In genomic region chr1:11736746-11737639, GRCh38 we compare ENCODE assay signal across 8 cellular contexts. TPM values are rescaled to one million over a fixed set of nuclear protein-coding genes. Genes with fewer than 3 reads are reported as not detected.
DNase-seq lines count a peak whose midpoint lies in the region; ATAC-seq and TF ChIP-seq lines count a peak whose summit lies in the region.

No MANE protein-coding gene starts in this region.

- H3K9me2 ChIP-seq in PC-3 (replicated peaks; ENCODE audit: low read length) = no peaks in the 10 kb centered on the region

- peak overlapping the region; percentile 86 for H3K27ac ChIP-seq in PC-3 (ENCODE audit: low read length)
- peak overlapping the region; percentile 39 to 96 (median 84) for H3K27ac ChIP-seq in heart left ventricle
- peak overlapping the region; percentile 61 for H3K27ac ChIP-seq in parathyroid adenoma

- TF ChIP-seq CTCF in Caco-2 (IDR thresholded peaks at IDR 0.05; ENCODE audit: insufficient read depth in 1 of 2, low read depth in 1 of 2, low read length in 1 of 2, severe bottlenecking in 1 of 2, unreplicated experiment in 1 of 2) (no peak), PC-3 (conservative IDR thresholded peaks at IDR 0.05; ENCODE audit: low read depth, low read length) (no peak), heart left ventricle (IDR thresholded peaks at IDR 0.05) (no peak), parathyroid adenoma (IDR thresholded peaks at IDR 0.05) (no peak)

- H3K9me3 ChIP-seq in Caco-2 (no peaks in the 10 kb centered on the region), PC-3 (ENCODE audit: low read length) (no peaks in the 10 kb centered on the region), heart left ventricle (no peaks in the 10 kb centered on the region), parathyroid adenoma (ENCODE audit: control insufficient read depth, low read length) (no peaks in the 10 kb centered on the region)

- H3K4me3 ChIP-seq in Caco-2 (ENCODE audit: low read depth, low read length) = peak overlapping the region; percentile 83
- H3K4me3 ChIP-seq in PC-3 (ENCODE audit: low read length) = peak overlapping the region; percentile 84
- peak overlapping the region; percentile 67 to 98 (median 84) for H3K4me3 ChIP-seq in heart left ventricle
- H3K4me3 ChIP-seq in parathyroid adenoma (ENCODE audit: low read depth, low read length) = peak overlapping the region; percentile 96

- H3K4me1 ChIP-seq in Caco-2 = peaks cover 6% of the 10 kb centered on the region
- peaks cover 9% of the 10 kb centered on the region for H3K4me1 ChIP-seq in PC-3 (ENCODE audit: insufficient read depth, low read length)
- H3K4me1 ChIP-seq in heart left ventricle = peaks cover 5 to 76% (median 21%) of the 10 kb centered on the region in 12 donors
- H3K4me1 ChIP-seq in parathyroid adenoma = no peaks in the 10 kb centered on the region

- no peaks in the 10 kb centered on the region for H3K4me1 Mint-ChIP-seq in Caco-2 (ENCODE audit: low read depth, unreplicated experiment)
- H3K4me1 Mint-ChIP-seq in activated naive CD8-positive, alpha-beta T cell treated with anti-CD3 and anti-CD28 coated beads, Interleukin-2, amount 10 ng/mL, durations not matched to agents 7 days and 5 days = peaks cover 64% of the 10 kb centered on the region

- peak overlapping the region; percentile 97 for H2AFZ ChIP-seq in PC-3 (ENCODE audit: low read length)
- peak overlapping the region; percentile 88 for H2AFZ ChIP-seq in parathyroid adenoma

- H3K27ac Mint-ChIP-seq in Caco-2 (ENCODE audit: unreplicated experiment) = peak overlapping the region; percentile 83
- peak overlapping the region; percentile 98 for H3K27ac Mint-ChIP-seq in activated naive CD8-positive, alpha-beta T cell treated with anti-CD3 and anti-CD28 coated beads, Interleukin-2, amount 10 ng/mL, durations not matched to agents 7 days and 5 days

- H4K20me1 ChIP-seq in PC-3 (ENCODE audit: low read length) = no peaks in the 10 kb centered on the region

- H3K4me3 Mint-ChIP-seq in Caco-2 (ENCODE audit: unreplicated experiment) = peak overlapping the region; percentile 96
- peak overlapping the region; percentile 99 for H3K4me3 Mint-ChIP-seq in activated naive CD8-positive, alpha-beta T cell treated with anti-CD3 and anti-CD28 coated beads, Interleukin-2, amount 10 ng/mL, durations not matched to agents 7 days and 5 days

- no peaks in the 10 kb centered on the region for H3K9me3 Mint-ChIP-seq in Caco-2 (ENCODE audit: unreplicated experiment)
- no peaks in the 10 kb centered on the region for H3K9me3 Mint-ChIP-seq in activated naive CD8-positive, alpha-beta T cell treated with anti-CD3 and anti-CD28 coated beads, Interleukin-2, amount 10 ng/mL, durations not matched to agents 7 days and 5 days

- H3F3A ChIP-seq in PC-3 (ENCODE audit: low read length, unreplicated experiment) = no peaks in the 10 kb centered on the region

- no peaks in the 10 kb centered on the region for H3K27me3 Mint-ChIP-seq in Caco-2 (ENCODE audit: insufficient read depth, unreplicated experiment)
- H3K27me3 Mint-ChIP-seq in activated naive CD8-positive, alpha-beta T cell treated with anti-CD3 and anti-CD28 coated beads, Interleukin-2, amount 10 ng/mL, durations not matched to agents 7 days and 5 days = no peaks in the 10 kb centered on the region

- peaks cover 8% of the 10 kb centered on the region for H3K36me3 Mint-ChIP-seq in Caco-2 (ENCODE audit: insufficient read depth, unreplicated experiment)
- peaks cover 28% of the 10 kb centered on the region for H3K36me3 Mint-ChIP-seq in activated naive CD8-positive, alpha-beta T cell treated with anti-CD3 and anti-CD28 coated beads, Interleukin-2, amount 10 ng/mL, durations not matched to agents 7 days and 5 days

- peaks cover 5% of the 10 kb centered on the region for H3K79me2 ChIP-seq in PC-3 (ENCODE audit: low read length)
- no peaks in the 10 kb centered on the region for H3K79me2 ChIP-seq in parathyroid adenoma

- no peak for TF ChIP-seq POLR2A in heart left ventricle (IDR thresholded peaks at IDR 0.05)

- POLR2A ChIA-PET in Caco-2 (lab: Charles Lee) (interaction anchor here (0.5 to 1.9 kb wide), 2 partner anchors 84 to 171 kb away, joined by 3 to 13 read pairs; no protein-coding TSS in a partner anchor), PC-3 (lab: Charles Lee; ENCODE audit: unreplicated experiment) (interaction anchor here (0.5 to 0.6 kb wide), 2 partner anchors 171 to 620 kb away, joined by 3 to 5 read pairs; no protein-coding TSS in a partner anchor)
- POLR2A ChIA-PET in activated naive CD8-positive, alpha-beta T cell treated with anti-CD3 and anti-CD28 coated beads, Interleukin-2, amount 10 ng/mL, durations not matched to agents 7 days and 5 days (lab: Charles Lee) = interaction anchor here (0.8 to 4.2 kb wide), 9 partner anchors 15 to 724 kb away, joined by 3 to 33 read pairs (median 5); partner anchors contain the start of genes FBXO6 and TARDBP

- DNase-seq in Caco-2 = peak; percentile 72 to 76
- DNase-seq in PC-3 = peak; percentile 75
- peak; percentile 66 for DNase-seq in activated naive CD8-positive, alpha-beta T cell treated with anti-CD3 and anti-CD28 coated beads, Interleukin-2, amount 10 ng/mL, durations not matched to agents 7 days and 5 days
- peak in 4 of 5 donors; percentile 34 to 80 (median 56) for DNase-seq in heart left ventricle
- no peak for DNase-seq in T1000 (lab: John Stamatoyannopoulos, UW)

- TSS peak; percentile 56 for BruUV-seq in Caco-2 (replicated peaks; lab: Mats Ljungman, UMichigan)
- BruUV-seq in PC-3 (replicated peaks; lab: Mats Ljungman, UMichigan) = TSS peak; percentile 52

- H3K9ac ChIP-seq in PC-3 (ENCODE audit: low read length) (peak overlapping the region; percentile 86), parathyroid adenoma (no peak overlapping the region)

- 15 to 39% (median 17%) methylated on average over 7 to 15 of the region's 15 CpGs for WGBS in heart left ventricle, 4 donors

- H3K36me3 ChIP-seq in Caco-2 (ENCODE audit: control insufficient read depth, insufficient read depth, low read length) (no peaks in the 10 kb centered on the region), PC-3 (ENCODE audit: low read depth, low read length) (no peaks in the 10 kb centered on the region), heart left ventricle (no peaks in the 10 kb centered on the region), parathyroid adenoma (ENCODE audit: control insufficient read depth, insufficient read depth, low read length) (no peaks in the 10 kb centered on the region)

- H3K4me2 ChIP-seq in PC-3 (ENCODE audit: low read length) = peak overlapping the region; percentile 86
- H3K4me2 ChIP-seq in parathyroid adenoma (ENCODE audit: low read length) = peak overlapping the region; percentile 99

- ATAC-seq in HG02610 (IDR thresholded peaks at IDR 0.05; ENCODE audit: unreplicated experiment) (peak; percentile 34), PC-3 (peak; percentile 21), heart left ventricle (peak; percentile 10 to 68 (median 51)), HG03039 (IDR thresholded peaks at IDR 0.05; ENCODE audit: unreplicated experiment) (no peak)
- ATAC-seq in activated naive CD8-positive, alpha-beta T cell treated with anti-CD3 and anti-CD28 coated beads, Interleukin-2, amount 10 ng/mL, durations not matched to agents 7 days and 5 days (ENCODE audit: low read depth) = peak; percentile 51

- intact Hi-C loops in Caco-2 (cut with micrococcal nuclease; ENCODE audit: unreplicated experiment) = loop anchor here (10.0 kb wide), 1 partner anchor 68 kb away; the partner anchor contains the start of genes CLCN6 and MTHFR
- intact Hi-C loops in PC-3 (cut with micrococcal nuclease) = loop anchor here (5.0 kb wide), 1 partner anchor 70 kb away; the partner anchor contains the start of genes CLCN6 and MTHFR
- intact Hi-C loops in heart left ventricle (cut with DNase I) = loop anchor here in 9 of 10 donors (5.0 to 10.0 kb wide), 5 partner anchors 45 to 70 kb away; partner anchors contain the start of genes CLCN6 (in 5 of the 9) and MTHFR (in 5 of the 9)

- CTCF ChIA-PET in Caco-2 (lab: Charles Lee) (interaction anchor here (0.9 to 2.0 kb wide), 4 partner anchors 12 to 73 kb away, joined by 3 to 7 read pairs (median 5); partner anchors contain the start of gene FBXO6), PC-3 (lab: Charles Lee) (interaction anchor here (0.6 kb wide), 1 partner anchor 1214 kb away, joined by 3 read pairs; no protein-coding TSS in a partner anchor)

- H3K27me3 ChIP-seq in Caco-2 (replicated peaks; ENCODE audit: control insufficient read depth, insufficient read depth, low read length) (no peaks in the 10 kb centered on the region), PC-3 (ENCODE audit: low read length) (no peaks in the 10 kb centered on the region), heart left ventricle (no peaks in the 10 kb centered on the region), parathyroid adenoma (ENCODE audit: control insufficient read depth, insufficient read depth, low read length) (no peaks in the 10 kb centered on the region)

RNA-seq across cellular contexts. Expression of gene AGTRAP, which starts 1.1 kb away (rescaled TPM):
- total RNA-seq in Caco-2 (2022) (44.2 and 44.4 TPM in 2 replicates), PC-3 (2014; rRNA removed) (73.5 and 76.7 TPM in 2 replicates), heart left ventricle (10 to 100 TPM; 11.8 to 36.7 (median 24.5) TPM)
- total RNA-seq in activated naive CD8-positive, alpha-beta T cell treated with anti-CD3 and anti-CD28 coated beads, Interleukin-2, amount 10 ng/mL, durations not matched to agents 7 days and 5 days = 10 to 100 TPM; 53.8 to 56.4 TPM
- 100 to 1,000 TPM in 1 of 2 donors, 10 to 100 TPM in 1; 18.2 to 134 TPM for polyA plus RNA-seq in heart left ventricle

RNA-seq across cellular contexts. Expression of gene C1orf167, which starts 25.0 kb away (rescaled TPM):
- total RNA-seq in Caco-2 (2022) (0.64 and 0.97 TPM in 2 replicates), PC-3 (2014; rRNA removed) (not detected in 2 replicates), heart left ventricle (1 to 10 TPM; 1.5 to 7.6 (median 3.1) TPM)
- not detected for total RNA-seq in activated naive CD8-positive, alpha-beta T cell treated with anti-CD3 and anti-CD28 coated beads, Interleukin-2, amount 10 ng/mL, durations not matched to agents 7 days and 5 days
- polyA plus RNA-seq in heart left ventricle = 1 to 10 TPM; 4.1 to 4.9 TPM

RNA-seq across cellular contexts. Expression of gene DRAXIN, which starts 45.5 kb away (rescaled TPM):
- total RNA-seq in Caco-2 (2022) (0.05 TPM in 1 of 2 replicates, not detected in the other), PC-3 (2014; rRNA removed) (0.07 TPM in 1 of 2 replicates, not detected in the other), heart left ventricle (under 1 TPM in 5 of 9 donors, not detected in 4; 0.09 to 0.29 (median 0.12) TPM)
- total RNA-seq in activated naive CD8-positive, alpha-beta T cell treated with anti-CD3 and anti-CD28 coated beads, Interleukin-2, amount 10 ng/mL, durations not matched to agents 7 days and 5 days = 1 to 10 TPM; 3.5 to 4.1 TPM
- polyA plus RNA-seq in heart left ventricle = under 1 TPM; 0.03 to 0.04 TPM

RNA-seq across cellular contexts. Expression of gene MAD2L2, which starts 56.0 kb away (rescaled TPM):
- total RNA-seq in Caco-2 (2022) (45.2 and 49.9 TPM in 2 replicates), PC-3 (2014; rRNA removed) (127 and 139 TPM in 2 replicates), heart left ventricle (10 to 100 TPM; 15.9 to 47.1 (median 18.5) TPM)
- total RNA-seq in activated naive CD8-positive, alpha-beta T cell treated with anti-CD3 and anti-CD28 coated beads, Interleukin-2, amount 10 ng/mL, durations not matched to agents 7 days and 5 days = 100 to 1,000 TPM in 1 of 2 experiments, 10 to 100 TPM in 1; 95.4 to 103 TPM
- polyA plus RNA-seq in heart left ventricle = 10 to 100 TPM; 17.2 to 54.2 TPM
